11 cellular contexts compared by ENCODE assay signal in genomic region chr1:15885269-15885668, GRCh38. TPM values are rescaled to one million over a fixed set of nuclear protein-coding genes. Genes with fewer than 3 reads are reported as not detected.
DNase-seq lines count a peak whose midpoint lies in the region; ATAC-seq, FAIRE-seq and TF ChIP-seq lines count a peak whose summit lies in the region.
"Had no signal": no experiment of that assay in that cellular context is flagged by ENCODE, and none has a peak within 500 bp of the region (broad histone marks: within the 10 kb centered on the region; RNA-seq: fewer than 3 reads in every experiment).

No MANE protein-coding gene starts in this region.

- no peak for TF ChIP-seq CTCF in CD14-positive monocyte (IDR thresholded peaks at IDR 0.05)
- TF ChIP-seq CTCF in endothelial cell of umbilical vein (IDR thresholded peaks at IDR 0.05; ENCODE audit: extremely low read depth in 1 of 2, insufficient read depth in 1 of 2, low read depth in 1 of 2, low read length in 2 of 2) = no peak
- no peak for TF ChIP-seq CTCF in osteocyte (IDR thresholded peaks at IDR 0.05)

- peaks cover 27% of the 10 kb centered on the region for H3K4me1 ChIP-seq in endothelial cell of umbilical vein (ENCODE audit: control insufficient read depth, extremely low read depth, insufficient read depth, low read length)

- H3K9me3 Mint-ChIP-seq in CD14-positive monocyte = no peaks in the 10 kb centered on the region
- H3K9me3 Mint-ChIP-seq in osteocyte (ENCODE audit: unreplicated experiment) = no peaks in the 10 kb centered on the region
- H3K9me3 Mint-ChIP-seq: activated CD4-positive, alpha-beta T cell treated with anti-CD3 and anti-CD28 coated beads, Interleukin-2, amount 10 ng/mL, durations not matched to agents 7 days and 5 days; effector memory CD8-positive, alpha-beta T cell had no signal

- H3K36me3 Mint-ChIP-seq in CD14-positive monocyte = peaks cover 16 to 36% of the 10 kb centered on the region in 2 donors
- peaks cover 3% of the 10 kb centered on the region for H3K36me3 Mint-ChIP-seq in osteocyte (ENCODE audit: unreplicated experiment)

- DNase-seq in CD14-positive monocyte (ENCODE audit: low spot score) (no peak), MV-4-11 (lab: John Stamatoyannopoulos, UW) (peak; percentile 14), endothelial cell of umbilical vein (ENCODE audit: low read depth, low spot score) (no peak), osteocyte (ENCODE audit: extremely low spot score, unreplicated experiment) (no peak), GOT3 (lab: John Stamatoyannopoulos, UW) (no peak), NCI-H748 (lab: John Stamatoyannopoulos, UW; ENCODE audit: unreplicated experiment) (no peak)
- DNase-seq in activated CD4-positive, alpha-beta T cell treated with anti-CD3 and anti-CD28 coated beads, Interleukin-2, amount 50 U/mL, for 48 hours = no peak
- DNase-seq: activated CD4-positive, alpha-beta T cell treated with anti-CD3 and anti-CD28 coated beads, Interleukin-2, amount 10 ng/mL, durations not matched to agents 7 days and 5 days; effector memory CD8-positive, alpha-beta T cell; NCI-H524 treated with DMSO at 0.1 percent for 48 hours had no signal

- no TSS peak for BruUV-seq in endothelial cell of umbilical vein (replicated peaks; lab: Mats Ljungman, UMichigan)

- no peak for TF ChIP-seq POLR2A in endothelial cell of umbilical vein (IDR thresholded peaks at IDR 0.05; ENCODE audit: low read depth, low read length)

- peak; percentile 68 for FAIRE-seq in endothelial cell of umbilical vein (lab: Jason Lieb, UNC)

- no peaks in the 10 kb centered on the region for H3K27me3 ChIP-seq in endothelial cell of umbilical vein (ENCODE audit: control insufficient read depth in 2 of 2, insufficient read depth in 2 of 2, low read length in 2 of 2)

- peak overlapping the region; percentile 95 to 98 (median 97) for H3K27ac Mint-ChIP-seq in CD14-positive monocyte
- peak overlapping the region; percentile 100 for H3K27ac Mint-ChIP-seq in osteocyte (ENCODE audit: unreplicated experiment)

- ATAC-seq in HG03139 (IDR thresholded peaks at IDR 0.05; ENCODE audit: unreplicated experiment) = no peak
- ATAC-seq: effector memory CD8-positive, alpha-beta T cell had no signal

- peak overlapping the region in 1 of 3 experiments; percentile 68 for H3K4me3 ChIP-seq in endothelial cell of umbilical vein (replicated peaks in 1 of 3; ENCODE audit: insufficient read depth in 1 of 3, low read depth in 1 of 3, low read length in 3 of 3)

- POLR2A ChIA-PET in endothelial cell of umbilical vein (lab: Charles Lee) = no interaction called here

- peak overlapping the region; percentile 84 for H3K4me2 ChIP-seq in endothelial cell of umbilical vein (ENCODE audit: insufficient read depth, low read length)

- peaks cover 93% of the 10 kb centered on the region for H3K79me2 ChIP-seq in endothelial cell of umbilical vein (ENCODE audit: control insufficient read depth, insufficient read depth, low read length)

- no peaks in the 10 kb centered on the region for H3K36me3 ChIP-seq in endothelial cell of umbilical vein (ENCODE audit: control insufficient read depth in 2 of 2, extremely low read depth in 1 of 2, insufficient read depth in 2 of 2, low read length in 2 of 2)

- intact Hi-C loops in CD14-positive monocyte (cut with micrococcal nuclease) = loop anchor here in 1 of 2 donors (5.0 kb wide), 1 partner anchor 48 kb away; no protein-coding TSS in a partner anchor
- intact Hi-C loops in endothelial cell of umbilical vein (cut with micrococcal nuclease) = loop anchor here (5.0 kb wide), 1 partner anchor 68 kb away; no protein-coding TSS in a partner anchor

- CTCF ChIA-PET in endothelial cell of umbilical vein (lab: Charles Lee) = interaction anchor here (1.0 to 2.6 kb wide), 2 partner anchors 20 to 70 kb away, joined by 3 to 14 read pairs; no protein-coding TSS in a partner anchor

- H3K27ac ChIP-seq in endothelial cell of umbilical vein (ENCODE audit: insufficient read depth, low read depth, low read length) = peak overlapping the region; percentile 90

- no peak overlapping the region for H2AFZ ChIP-seq in endothelial cell of umbilical vein (ENCODE audit: low read depth, low read length)

- peaks cover 3% of the 10 kb centered on the region for H4K20me1 ChIP-seq in endothelial cell of umbilical vein (replicated peaks; ENCODE audit: control insufficient read depth, extremely low read depth, insufficient read depth, low read length)

- H3K4me1 Mint-ChIP-seq in CD14-positive monocyte (peaks cover 60% of the 10 kb centered on the region), osteocyte (ENCODE audit: unreplicated experiment) (peaks cover 67% of the 10 kb centered on the region)

- no peaks in the 10 kb centered on the region for H3K9me1 ChIP-seq in endothelial cell of umbilical vein (replicated peaks; ENCODE audit: control insufficient read depth, extremely low read depth, insufficient read depth, low read length)

- H3K27me3 Mint-ChIP-seq in CD14-positive monocyte (ENCODE audit: low read depth in 3 of 3) (peaks cover 0 to 1% (median 0%) of the 10 kb centered on the region in 3 donors), osteocyte (ENCODE audit: unreplicated experiment) (no peaks in the 10 kb centered on the region)
- H3K27me3 Mint-ChIP-seq: activated CD4-positive, alpha-beta T cell treated with anti-CD3 and anti-CD28 coated beads, Interleukin-2, amount 10 ng/mL, durations not matched to agents 7 days and 5 days; effector memory CD8-positive, alpha-beta T cell had no signal

- H3K4me3 Mint-ChIP-seq in CD14-positive monocyte = peak overlapping the region; percentile 82 to 90
- H3K4me3 Mint-ChIP-seq in osteocyte (ENCODE audit: unreplicated experiment) = peak overlapping the region; percentile 79
- H3K4me3 Mint-ChIP-seq: activated CD4-positive, alpha-beta T cell treated with anti-CD3 and anti-CD28 coated beads, Interleukin-2, amount 10 ng/mL, durations not matched to agents 7 days and 5 days had no signal

- H3K9me3 ChIP-seq in endothelial cell of umbilical vein (replicated peaks; ENCODE audit: control insufficient read depth, insufficient read depth, low read length) = no peaks in the 10 kb centered on the region

- peak overlapping the region; percentile 94 for H3K9ac ChIP-seq in endothelial cell of umbilical vein (replicated peaks; ENCODE audit: extremely low read depth, insufficient read depth, low read length)

- dilution Hi-C loops in endothelial cell of umbilical vein (cut with MboI; ENCODE audit: extremely low pct_ligation_motif_present, low sequenced_read_pairs) = no loop called here

TF ChIP-seq in endothelial cell of umbilical vein, 7 proteins besides CTCF, POLR2A, EP300 and RAD21:
- no peak for TF ChIP-seq MYC (IDR thresholded peaks at IDR 0.05; ENCODE audit: low read depth, low read length)
- no peak for TF ChIP-seq FOS (IDR thresholded peaks at IDR 0.05; ENCODE audit: borderline replicate concordance, insufficient read depth, low read length)
- TF ChIP-seq MAX (IDR thresholded peaks at IDR 0.05; ENCODE audit: insufficient read depth, insufficient read length) = no peak
- TF ChIP-seq POLR2AphosphoS5 (IDR thresholded peaks at IDR 0.05; ENCODE audit: insufficient read depth, low read depth, low read length) = no peak
- no peak for TF ChIP-seq GATA2 (IDR thresholded peaks at IDR 0.05; ENCODE audit: insufficient read depth, insufficient read length, low read depth, low read length)
- TF ChIP-seq JUN (IDR thresholded peaks at IDR 0.05; ENCODE audit: borderline replicate concordance, insufficient read depth, insufficient read length, low read depth) = no peak
- no peak for TF ChIP-seq EZH2 (IDR thresholded peaks at IDR 0.05; ENCODE audit: borderline replicate concordance, low read depth, low read length, severe bottlenecking)

RNA-seq across cellular contexts. Expression of gene SPEN, which starts 37.8 kb away (rescaled TPM):
- polyA plus RNA-seq in CD14-positive monocyte = 1 to 10 TPM; 3.1 to 6.1 TPM
- total RNA-seq in endothelial cell of umbilical vein = 40.3 and 44.4 TPM in 2 replicates
- polyA plus RNA-seq in endothelial cell of umbilical vein = 9.3 and 10.2 TPM in 2 replicates
- polyA plus RNA-seq in endothelial cell of umbilical vein (2011; cell fraction: cytosol; rRNA removed) = 8.2 and 9.2 TPM in 2 replicates
- 27.3 and 28.5 TPM in 2 replicates for polyA plus RNA-seq in endothelial cell of umbilical vein (2011; cell fraction: nucleus; rRNA removed)
- 27.0 and 32.0 TPM in 2 replicates for polyA plus RNA-seq in endothelial cell of umbilical vein (2012)
- polyA minus RNA-seq in endothelial cell of umbilical vein = 36.2 and 36.8 TPM in 2 replicates
- 17.7 TPM for polyA minus RNA-seq in endothelial cell of umbilical vein (2011; cell fraction: cytosol; rRNA and poly(A)+ RNA removed)
- polyA minus RNA-seq in endothelial cell of umbilical vein (2011; cell fraction: nucleus; rRNA and poly(A)+ RNA removed) = 28.4 and 37.8 TPM in 2 replicates
- 54.0 and 59.8 TPM in 2 replicates for total RNA-seq in osteocyte
